ENCODE assay signal across 31 cellular contexts in the genomic region with DNA sequence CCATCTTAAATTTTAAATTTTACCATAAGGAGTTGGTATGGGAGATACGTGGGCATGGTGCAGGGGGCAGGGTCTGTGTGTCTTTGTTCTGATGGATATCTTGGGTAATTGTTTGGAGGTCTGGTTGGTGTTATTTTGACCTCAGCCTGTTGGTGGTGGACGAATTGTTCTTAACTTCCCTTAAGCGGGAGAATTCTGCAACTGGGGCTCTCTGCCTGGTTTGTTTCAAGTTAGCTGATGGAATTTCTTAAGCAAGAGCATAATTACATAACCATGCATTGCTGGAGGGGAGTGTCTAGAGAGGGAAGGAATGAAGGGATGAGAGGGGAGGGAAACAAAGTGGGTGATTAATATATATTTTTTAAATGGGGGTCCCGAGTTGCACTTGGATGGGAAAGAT.
DNase-seq lines count a peak whose midpoint lies in the region; ATAC-seq and TF ChIP-seq lines count a peak whose summit lies in the region.
"Had no signal": no experiment of that assay in that cellular context is flagged by ENCODE, and none has a peak within 500 bp of the region (broad histone marks: within the 10 kb centered on the region; RNA-seq: fewer than 3 reads in every experiment).

No MANE protein-coding gene starts in this region.

- H3K18ac ChIP-seq in mesenchymal stem cell (ENCODE audit: low read depth in 1 of 2, low read length in 2 of 2): no peak overlapping the region

- H3K27ac ChIP-seq in mesenchymal stem cell (ENCODE audit: low read length, poor library complexity, severe bottlenecking): no peak overlapping the region
- H3K27ac ChIP-seq: BLaER1, KMS-11, spleen, testis, vagina had no signal

- no peak overlapping the region for H3K4me3 Mint-ChIP-seq in natural killer cell
- no peak overlapping the region for H3K4me3 Mint-ChIP-seq in stimulated activated naive B cell treated with anti-CD40 and anti-IgM and Interleukin-4, amounts not matched to agents 10 μg/mL and 1 μg/mL and 100 μg/mL, for 72 hours
- H3K4me3 Mint-ChIP-seq: activated T-cell treated with anti-CD3 and anti-CD28 coated beads, Interleukin-2, amount 50 U/mL, for 24 hours; memory B cell; naive thymus-derived CD4-positive, alpha-beta T cell; stimulated activated memory B cell treated with anti-CD40 and anti-IgM and Interleukin-4, amounts not matched to agents 10 μg/mL and 1 μg/mL and 100 μg/mL, for 72 hours had no signal

- no peak overlapping the region for H2BK15ac ChIP-seq in mesenchymal stem cell (ENCODE audit: low read depth, poor library complexity, severe bottlenecking)

- H3K27ac Mint-ChIP-seq in natural killer cell: no peak overlapping the region
- H3K27ac Mint-ChIP-seq in stimulated activated naive B cell treated with anti-CD40 and anti-IgM and Interleukin-4, amounts not matched to agents 10 μg/mL and 1 μg/mL and 100 μg/mL, for 72 hours: no peak overlapping the region
- H3K27ac Mint-ChIP-seq in activated naive CD4-positive, alpha-beta T cell treated with anti-CD3 and anti-CD28 coated beads, Interleukin-2, amount 50 U/mL, for 72 hours: no peak overlapping the region
- H3K27ac Mint-ChIP-seq: activated T-cell treated with anti-CD3 and anti-CD28 coated beads, Interleukin-2, amount 50 U/mL, for 24 hours; memory B cell; naive thymus-derived CD4-positive, alpha-beta T cell; stimulated activated memory B cell treated with anti-CD40 and anti-IgM and Interleukin-4, amounts not matched to agents 10 μg/mL and 1 μg/mL and 100 μg/mL, for 72 hours had no signal

- no peaks in the 10 kb centered on the region for H3K36me3 Mint-ChIP-seq in natural killer cell
- H3K36me3 Mint-ChIP-seq in stimulated activated naive B cell treated with anti-CD40 and anti-IgM and Interleukin-4, amounts not matched to agents 10 μg/mL and 1 μg/mL and 100 μg/mL, for 72 hours: no peaks in the 10 kb centered on the region
- no peaks in the 10 kb centered on the region for H3K36me3 Mint-ChIP-seq in activated naive CD4-positive, alpha-beta T cell treated with anti-CD3 and anti-CD28 coated beads, Interleukin-2, amount 50 U/mL, for 72 hours
- H3K36me3 Mint-ChIP-seq: memory B cell; stimulated activated memory B cell treated with anti-CD40 and anti-IgM and Interleukin-4, amounts not matched to agents 10 μg/mL and 1 μg/mL and 100 μg/mL, for 72 hours had no signal

- no peaks in the 10 kb centered on the region for H3K27me3 Mint-ChIP-seq in natural killer cell (ENCODE audit: low read depth in 2 of 2)
- H3K27me3 Mint-ChIP-seq in stimulated activated naive B cell treated with anti-CD40 and anti-IgM and Interleukin-4, amounts not matched to agents 10 μg/mL and 1 μg/mL and 100 μg/mL, for 72 hours: no peaks in the 10 kb centered on the region
- H3K27me3 Mint-ChIP-seq: activated T-cell treated with anti-CD3 and anti-CD28 coated beads, Interleukin-2, amount 50 U/mL, for 24 hours; memory B cell; naive thymus-derived CD4-positive, alpha-beta T cell; stimulated activated memory B cell treated with anti-CD40 and anti-IgM and Interleukin-4, amounts not matched to agents 10 μg/mL and 1 μg/mL and 100 μg/mL, for 72 hours had no signal

- no peak overlapping the region for H3K14ac ChIP-seq in mesenchymal stem cell (ENCODE audit: low read length in 2 of 2)

- peaks cover 1% of the 10 kb centered on the region for H3K4me1 ChIP-seq in mesenchymal stem cell (ENCODE audit: control insufficient read depth, insufficient read depth, low read depth, low read length)
- H3K4me1 ChIP-seq: spleen, testis, vagina had no signal

- H2AK5ac ChIP-seq in mesenchymal stem cell (ENCODE audit: low read length, severe bottlenecking): peak overlapping the region; percentile 54

- no peaks in the 10 kb centered on the region for H3K9me3 ChIP-seq in mesenchymal stem cell (ENCODE audit: control insufficient read depth, low read length)
- H3K9me3 ChIP-seq: BLaER1, testis, vagina had no signal

- no peaks in the 10 kb centered on the region for H3K79me1 ChIP-seq in mesenchymal stem cell (replicated peaks; ENCODE audit: low read length, poor library complexity, severe bottlenecking)

- ATAC-seq in natural killer cell (no peak), GM19328 (IDR thresholded peaks at IDR 0.05; ENCODE audit: unreplicated experiment) (no peak)
- no peak for ATAC-seq in stimulated activated naive B cell treated with anti-CD40 and anti-IgM and Interleukin-4, amounts not matched to agents 10 μg/mL and 1 μg/mL and 100 μg/mL, for 72 hours (replicated peaks)
- ATAC-seq in activated naive CD4-positive, alpha-beta T cell treated with anti-CD3 and anti-CD28 coated beads, Interleukin-2, amount 50 U/mL, for 72 hours: no peak
- ATAC-seq: left colon; naive thymus-derived CD4-positive, alpha-beta T cell; Panc1; stimulated activated memory B cell treated with anti-CD40 and anti-IgM and Interleukin-4, amounts not matched to agents 10 μg/mL and 1 μg/mL and 100 μg/mL, for 72 hours had no signal

- no peak for TF ChIP-seq CTCF in cardiac fibroblast (IDR thresholded peaks at IDR 0.05; ENCODE audit: low read depth, low read length)
- no peak for TF ChIP-seq CTCF in natural killer cell (IDR thresholded peaks at IDR 0.05)

- H2BK120ac ChIP-seq in mesenchymal stem cell (ENCODE audit: low read depth, low read length): no peak overlapping the region

- H3K4me3 ChIP-seq in cardiac fibroblast (replicated peaks in 1 of 2; ENCODE audit: low read depth in 2 of 2, low read length in 2 of 2): no peak overlapping the region
- H3K4me3 ChIP-seq in mesenchymal stem cell (ENCODE audit: insufficient read depth in 1 of 2, low read depth in 1 of 2, low read length in 2 of 2): no peak overlapping the region
- H3K4me3 ChIP-seq: BLaER1, spleen, testis, vagina had no signal

- H4K8ac ChIP-seq in mesenchymal stem cell (ENCODE audit: low read length): no peak overlapping the region

- H2BK12ac ChIP-seq in mesenchymal stem cell (ENCODE audit: low read length in 2 of 2): no peak overlapping the region

- no peak overlapping the region for H3K4me2 ChIP-seq in mesenchymal stem cell (ENCODE audit: low read length, poor library complexity, severe bottlenecking)
- H3K4me2 ChIP-seq: BLaER1 had no signal

- no peak overlapping the region for H4K91ac ChIP-seq in mesenchymal stem cell (ENCODE audit: low read length)

- no peaks in the 10 kb centered on the region for H3K36me3 ChIP-seq in mesenchymal stem cell (ENCODE audit: control insufficient read depth in 1 of 2, insufficient read depth in 2 of 2, low read depth in 1 of 2, low read length in 2 of 2)
- H3K36me3 ChIP-seq: BLaER1, spleen, vagina had no signal

- H2AFZ ChIP-seq in mesenchymal stem cell (ENCODE audit: low read depth, low read length): no peak overlapping the region

- DNase-seq in ELF-1 (ENCODE audit: low read depth, low spot score) (peak; percentile 41), NOMO-1 treated with dmso at 0.1 percent for 144 hours (lab: John Stamatoyannopoulos, UW; ENCODE audit: unreplicated experiment) (peak; percentile 19), cardiac fibroblast (ENCODE audit: low read depth in 2 of 2) (peak; percentile 27 to 50), mesenchymal stem cell (no peak), natural killer cell (no peak)
- DNase-seq in stimulated activated naive B cell treated with anti-CD40 and anti-IgM and Interleukin-4, amounts not matched to agents 10 μg/mL and 1 μg/mL and 100 μg/mL, for 72 hours: no peak
- no peak for DNase-seq in activated naive CD4-positive, alpha-beta T cell treated with anti-CD3 and anti-CD28 coated beads, Interleukin-2, amount 50 U/mL, for 72 hours (ENCODE audit: low spot score in 2 of 2)
- DNase-seq: activated CD4-positive, alpha-beta T cell treated with anti-CD3 and anti-CD28 coated beads for 1 hour; activated gamma-delta T cell treated with Interleukin-2 at 50 U/mL for 16 hours; activated T-cell treated with anti-CD3 and anti-CD28 coated beads, Interleukin-2, amount 50 U/mL, for 24 hours; amniotic stem cell; COR-L47; cortex of kidney; DMS79; glutamatergic neuron; left colon; naive thymus-derived CD4-positive, alpha-beta T cell; NCI-H1092 treated with DMSO at 0.1 percent for 48 hours; NCI-H187 treated with DMSO at 0.1 percent for 48 hours; NCI-H748 treated with DMSO at 0.1 percent for 48 hours; spleen; stimulated activated CD4-positive, alpha-beta T cell treated with anti-CD3 and anti-CD28 coated beads, Interleukin-4, amount 100 ng/mL, for 1 hour; T-helper 1 cell; testis had no signal

- intact Hi-C loops in natural killer cell (cut with micrococcal nuclease): no loop called here

- H2BK5ac ChIP-seq in mesenchymal stem cell (ENCODE audit: low read depth, low read length, poor library complexity, severe bottlenecking): no peak overlapping the region

- H3K9me3 Mint-ChIP-seq in natural killer cell: peaks cover 0 to 2% of the 10 kb centered on the region in 2 donors
- H3K9me3 Mint-ChIP-seq in stimulated activated naive B cell treated with anti-CD40 and anti-IgM and Interleukin-4, amounts not matched to agents 10 μg/mL and 1 μg/mL and 100 μg/mL, for 72 hours: peaks cover 0 to 4% of the 10 kb centered on the region in 2 donors
- peaks cover 13% of the 10 kb centered on the region in 2 donors for H3K9me3 Mint-ChIP-seq in activated naive CD4-positive, alpha-beta T cell treated with anti-CD3 and anti-CD28 coated beads, Interleukin-2, amount 50 U/mL, for 72 hours

- H3K23ac ChIP-seq in mesenchymal stem cell (ENCODE audit: low read length in 2 of 2): no peak overlapping the region

- H3K4me1 Mint-ChIP-seq in natural killer cell: peaks cover 33 to 34% of the 10 kb centered on the region in 2 donors
- no peaks in the 10 kb centered on the region for H3K4me1 Mint-ChIP-seq in stimulated activated naive B cell treated with anti-CD40 and anti-IgM and Interleukin-4, amounts not matched to agents 10 μg/mL and 1 μg/mL and 100 μg/mL, for 72 hours
- H3K4me1 Mint-ChIP-seq: memory B cell; stimulated activated memory B cell treated with anti-CD40 and anti-IgM and Interleukin-4, amounts not matched to agents 10 μg/mL and 1 μg/mL and 100 μg/mL, for 72 hours had no signal

- H3K27me3 ChIP-seq in mesenchymal stem cell (ENCODE audit: control insufficient read depth in 1 of 2, insufficient read depth in 1 of 2, low read length in 2 of 2): no peaks in the 10 kb centered on the region
- H3K27me3 ChIP-seq: BLaER1, spleen, testis, vagina had no signal

- WGBS in mesenchymal stem cell: 74% methylated on average over 4 of the region's 4 CpGs

- H3K9ac ChIP-seq in mesenchymal stem cell (ENCODE audit: low read length): no peak overlapping the region
- H3K9ac ChIP-seq: BLaER1, KMS-11 had no signal

- no peak overlapping the region for H3K4ac ChIP-seq in mesenchymal stem cell (ENCODE audit: low read depth in 1 of 2, low read length in 2 of 2)

Comparison
In these comparisons a context has a peak if more than half of its experiments do, and no peak if none do; other contexts are left out.
1. DNase-seq: peak in ELF-1 (single experiment), NOMO-1 treated with dmso at 0.1 percent for 144 hours (single experiment) and cardiac fibroblast (2 of 2); none in mesenchymal stem cell (single experiment), natural killer cell (single experiment), stimulated activated naive B cell treated with anti-CD40 and anti-IgM and Interleukin-4, amounts not matched to agents 10 μg/mL and 1 μg/mL and 100 μg/mL, for 72 hours (single experiment) and activated naive CD4-positive, alpha-beta T cell treated with anti-CD3 and anti-CD28 coated beads, Interleukin-2, amount 50 U/mL, for 72 hours (0 of 2).